ENCODE assay signal across 9 cellular contexts in genomic region chr14:70698288-70698687, GRCh38. TPM values are rescaled to one million over a fixed set of nuclear protein-coding genes. Genes with fewer than 3 reads are reported as not detected.
A peak's percentile ranks its signal among the peaks of the same experiment; 100 is the strongest.
DNase-seq lines count a peak whose midpoint lies in the region; ATAC-seq, FAIRE-seq and TF ChIP-seq lines count a peak whose summit lies in the region.
"Had no signal": no experiment of that assay in that cellular context is flagged by ENCODE, and none has a peak within 500 bp of the region (broad histone marks: within the 10 kb centered on the region; RNA-seq: fewer than 3 reads in every experiment).

No MANE protein-coding gene starts in this region.

- no peaks in the 10 kb centered on the region; the same call in 2 of the 3 replicates for H3K36me3 Mint-ChIP-seq in GM23338 (ENCODE audit: low read depth)

- H3K79me2 ChIP-seq in GM23338 (replicated peaks; ENCODE audit: insufficient read depth), result no peaks in the 10 kb centered on the region

- TF ChIP-seq CTCF in GM23338 (conservative IDR thresholded peaks at IDR 0.05; ENCODE audit: low read depth in 2 of 2), result no peak
- no peak for TF ChIP-seq CTCF in RWPE2 (IDR thresholded peaks at IDR 0.05; ENCODE audit: poor library complexity, severe bottlenecking)
- TF ChIP-seq CTCF in fibroblast of the aortic adventitia (IDR thresholded peaks at IDR 0.05; ENCODE audit: insufficient read depth, low read length), result no peak
- TF ChIP-seq CTCF in pancreas (IDR thresholded peaks at IDR 0.05), result no peak

- H2AFZ ChIP-seq in GM23338, result peak overlapping the region; percentile 83

- H3K4me1 Mint-ChIP-seq in GM23338, result peaks cover 18% of the 10 kb centered on the region

- FAIRE-seq in pancreas (lab: Jason Lieb, UNC), result no peak

- H3K9me2 ChIP-seq in GM23338 (ENCODE audit: insufficient read depth), result 0 out of 2 replicates have a peak, but pooled peaks cover 6% of the 10 kb centered on the region

- H3K4me3 ChIP-seq in GM23338 (no peak overlapping the region), RWPE2 (ENCODE audit: severe bottlenecking) (no peak overlapping the region), fibroblast of the aortic adventitia (ENCODE audit: low read depth, low read length) (no peak overlapping the region), pancreas (no peak overlapping the region)

- H3K4me3 Mint-ChIP-seq in GM23338, result no peak overlapping the region

- no peaks in the 10 kb centered on the region for H3K36me3 ChIP-seq in GM23338 (ENCODE audit: insufficient read depth)
- H3K36me3 ChIP-seq in RWPE2 (ENCODE audit: low read depth), result no peaks in the 10 kb centered on the region
- H3K36me3 ChIP-seq in pancreas, result no peaks in the 10 kb centered on the region

- no peak overlapping the region for H3K27ac Mint-ChIP-seq in GM23338

- intact Hi-C loops in pancreas (cut with DNase I), result no loop called here

- H3F3A ChIP-seq in GM23338 (replicated peaks; ENCODE audit: low read depth), result no peaks in the 10 kb centered on the region

- H4K20me1 ChIP-seq in GM23338 (replicated peaks; ENCODE audit: insufficient read depth), result no peaks in the 10 kb centered on the region

- ATAC-seq in GM23338 (no peak), RWPE2 (ENCODE audit: low read depth) (peak; percentile 82), pancreas (peak in 3 of 4 donors; percentile 47 to 90 (median 90)), HG02798 (IDR thresholded peaks at IDR 0.05; ENCODE audit: poor library complexity, unreplicated experiment) (no peak), GM18511 (IDR thresholded peaks at IDR 0.05; ENCODE audit: unreplicated experiment) (no peak)
- ATAC-seq: Panc1 had no signal

- H3K27me3 Mint-ChIP-seq in GM23338 (ENCODE audit: insufficient read depth, low read depth, poor library complexity), result no peaks in the 10 kb centered on the region

- no peak for DNase-seq in GM23338 (ENCODE audit: low spot score)
- no peak for DNase-seq in RWPE2 (ENCODE audit: low spot score)
- peak; percentile 50 for DNase-seq in fibroblast of the aortic adventitia (ENCODE audit: low read depth)
- DNase-seq in pancreas, result peak in 2 of 6 donors; percentile 16 to 33
- DNase-seq in DMS 273 (lab: John Stamatoyannopoulos, UW; ENCODE audit: unreplicated experiment), result no peak
- no peak for DNase-seq in NCI-H524 treated with DMSO at 0.1 percent for 48 hours (lab: John Stamatoyannopoulos, UW)

- H3K4me2 ChIP-seq in GM23338, result no peak overlapping the region

- no peaks in the 10 kb centered on the region for H3K27me3 ChIP-seq in GM23338 (ENCODE audit: insufficient read depth)
- H3K27me3 ChIP-seq in RWPE2 (ENCODE audit: insufficient read depth, poor library complexity, severe bottlenecking), result no peaks in the 10 kb centered on the region
- H3K27me3 ChIP-seq in pancreas, result no peaks in the 10 kb centered on the region

- 65 to 74% methylated on average over 3 of the region's 3 CpGs for WGBS in pancreas, 2 donors

- H3K27ac ChIP-seq in GM23338 (ENCODE audit: low read depth) (no peak overlapping the region), RWPE2 (ENCODE audit: poor library complexity, severe bottlenecking) (peak overlapping the region; percentile 64), pancreas (no peak overlapping the region)

- H3K4me1 ChIP-seq in GM23338 (ENCODE audit: insufficient read depth) (peaks cover 4% of the 10 kb centered on the region; the same call in 1 of the 2 replicates), RWPE2 (ENCODE audit: insufficient read depth, poor library complexity, severe bottlenecking) (peaks cover 17% of the 10 kb centered on the region), pancreas (no peaks in the 10 kb centered on the region)

- H3K9me3 Mint-ChIP-seq in GM23338, result no peaks in the 10 kb centered on the region; the same call in 2 of the 3 replicates

- H3K9me3 ChIP-seq in RWPE2 (ENCODE audit: severe bottlenecking) (no peaks in the 10 kb centered on the region), pancreas (no peaks in the 10 kb centered on the region)

TF ChIP-seq in GM23338, 12 proteins besides CTCF, POLR2A, EP300 and RAD21 (continues in another document):
- TF ChIP-seq, protein P1, sequence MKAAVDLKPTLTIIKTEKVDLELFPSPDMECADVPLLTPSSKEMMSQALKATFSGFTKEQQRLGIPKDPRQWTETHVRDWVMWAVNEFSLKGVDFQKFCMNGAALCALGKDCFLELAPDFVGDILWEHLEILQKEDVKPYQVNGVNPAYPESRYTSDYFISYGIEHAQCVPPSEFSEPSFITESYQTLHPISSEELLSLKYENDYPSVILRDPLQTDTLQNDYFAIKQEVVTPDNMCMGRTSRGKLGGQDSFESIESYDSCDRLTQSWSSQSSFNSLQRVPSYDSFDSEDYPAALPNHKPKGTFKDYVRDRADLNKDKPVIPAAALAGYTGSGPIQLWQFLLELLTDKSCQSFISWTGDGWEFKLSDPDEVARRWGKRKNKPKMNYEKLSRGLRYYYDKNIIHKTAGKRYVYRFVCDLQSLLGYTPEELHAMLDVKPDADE (IDR thresholded peaks at IDR 0.05), result no peak
- TF ChIP-seq EZH2 (IDR thresholded peaks at IDR 0.05; ENCODE audit: low read depth, unreplicated experiment) (no peak), ZNF114 (CRISPR knock-in tag; IDR thresholded peaks at IDR 0.05) (no peak), JUNB (IDR thresholded peaks at IDR 0.05; ENCODE audit: unreplicated experiment) (no peak), STAT1 (IDR thresholded peaks at IDR 0.05; ENCODE audit: unreplicated experiment) (no peak)
- TF ChIP-seq, protein P2, sequence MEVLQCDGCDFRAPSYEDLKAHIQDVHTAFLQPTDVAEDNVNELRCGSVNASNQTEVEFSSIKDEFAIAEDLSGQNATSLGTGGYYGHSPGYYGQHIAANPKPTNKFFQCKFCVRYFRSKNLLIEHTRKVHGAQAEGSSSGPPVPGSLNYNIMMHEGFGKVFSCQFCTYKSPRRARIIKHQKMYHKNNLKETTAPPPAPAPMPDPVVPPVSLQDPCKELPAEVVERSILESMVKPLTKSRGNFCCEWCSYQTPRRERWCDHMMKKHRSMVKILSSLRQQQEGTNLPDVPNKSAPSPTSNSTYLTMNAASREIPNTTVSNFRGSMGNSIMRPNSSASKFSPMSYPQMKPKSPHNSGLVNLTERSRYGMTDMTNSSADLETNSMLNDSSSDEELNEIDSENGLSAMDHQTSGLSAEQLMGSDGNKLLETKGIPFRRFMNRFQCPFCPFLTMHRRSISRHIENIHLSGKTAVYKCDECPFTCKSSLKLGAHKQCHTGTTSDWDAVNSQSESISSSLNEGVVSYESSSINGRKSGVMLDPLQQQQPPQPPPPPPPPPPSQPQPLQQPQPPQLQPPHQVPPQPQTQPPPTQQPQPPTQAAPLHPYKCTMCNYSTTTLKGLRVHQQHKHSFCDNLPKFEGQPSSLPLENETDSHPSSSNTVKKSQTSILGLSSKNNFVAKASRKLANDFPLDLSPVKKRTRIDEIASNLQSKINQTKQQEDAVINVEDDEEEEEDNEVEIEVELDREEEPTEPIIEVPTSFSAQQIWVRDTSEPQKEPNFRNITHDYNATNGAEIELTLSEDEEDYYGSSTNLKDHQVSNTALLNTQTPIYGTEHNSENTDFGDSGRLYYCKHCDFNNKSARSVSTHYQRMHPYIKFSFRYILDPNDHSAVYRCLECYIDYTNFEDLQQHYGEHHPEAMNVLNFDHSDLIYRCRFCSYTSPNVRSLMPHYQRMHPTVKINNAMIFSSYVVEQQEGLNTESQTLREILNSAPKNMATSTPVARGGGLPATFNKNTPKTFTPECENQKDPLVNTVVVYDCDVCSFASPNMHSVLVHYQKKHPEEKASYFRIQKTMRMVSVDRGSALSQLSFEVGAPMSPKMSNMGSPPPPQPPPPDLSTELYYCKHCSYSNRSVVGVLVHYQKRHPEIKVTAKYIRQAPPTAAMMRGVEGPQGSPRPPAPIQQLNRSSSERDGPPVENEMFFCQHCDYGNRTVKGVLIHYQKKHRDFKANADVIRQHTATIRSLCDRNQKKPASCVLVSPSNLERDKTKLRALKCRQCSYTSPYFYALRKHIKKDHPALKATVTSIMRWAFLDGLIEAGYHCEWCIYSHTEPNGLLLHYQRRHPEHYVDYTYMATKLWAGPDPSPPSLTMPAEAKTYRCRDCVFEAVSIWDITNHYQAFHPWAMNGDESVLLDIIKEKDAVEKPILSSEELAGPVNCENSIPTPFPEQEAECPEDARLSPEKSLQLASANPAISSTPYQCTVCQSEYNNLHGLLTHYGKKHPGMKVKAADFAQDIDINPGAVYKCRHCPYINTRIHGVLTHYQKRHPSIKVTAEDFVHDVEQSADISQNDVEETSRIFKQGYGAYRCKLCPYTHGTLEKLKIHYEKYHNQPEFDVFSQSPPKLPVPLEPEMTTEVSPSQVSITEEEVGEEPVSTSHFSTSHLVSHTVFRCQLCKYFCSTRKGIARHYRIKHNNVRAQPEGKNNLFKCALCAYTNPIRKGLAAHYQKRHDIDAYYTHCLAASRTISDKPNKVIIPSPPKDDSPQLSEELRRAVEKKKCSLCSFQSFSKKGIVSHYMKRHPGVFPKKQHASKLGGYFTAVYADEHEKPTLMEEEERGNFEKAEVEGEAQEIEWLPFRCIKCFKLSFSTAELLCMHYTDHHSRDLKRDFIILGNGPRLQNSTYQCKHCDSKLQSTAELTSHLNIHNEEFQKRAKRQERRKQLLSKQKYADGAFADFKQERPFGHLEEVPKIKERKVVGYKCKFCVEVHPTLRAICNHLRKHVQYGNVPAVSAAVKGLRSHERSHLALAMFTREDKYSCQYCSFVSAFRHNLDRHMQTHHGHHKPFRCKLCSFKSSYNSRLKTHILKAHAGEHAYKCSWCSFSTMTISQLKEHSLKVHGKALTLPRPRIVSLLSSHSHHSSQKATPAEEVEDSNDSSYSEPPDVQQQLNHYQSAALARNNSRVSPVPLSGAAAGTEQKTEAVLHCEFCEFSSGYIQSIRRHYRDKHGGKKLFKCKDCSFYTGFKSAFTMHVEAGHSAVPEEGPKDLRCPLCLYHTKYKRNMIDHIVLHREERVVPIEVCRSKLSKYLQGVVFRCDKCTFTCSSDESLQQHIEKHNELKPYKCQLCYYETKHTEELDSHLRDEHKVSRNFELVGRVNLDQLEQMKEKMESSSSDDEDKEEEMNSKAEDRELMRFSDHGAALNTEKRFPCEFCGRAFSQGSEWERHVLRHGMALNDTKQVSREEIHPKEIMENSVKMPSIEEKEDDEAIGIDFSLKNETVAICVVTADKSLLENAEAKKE (CRISPR knock-in tag; IDR thresholded peaks at IDR 0.05), result no peak

RNA-seq across cellular contexts. Expression of gene TTC9, which starts 56.6 kb away (rescaled TPM):
- total RNA-seq in GM23338 (2014; rRNA removed; shearing (Covaris generic)), result 29.2 and 34.2 TPM in 2 replicates
- 9.9 and 10.3 TPM in 2 replicates for polyA plus RNA-seq in GM23338 (2016; fragmentation: Nextera tagmentation; extraction: Ambion mirVana)
- 0.16 and 0.45 TPM in 2 replicates for total RNA-seq in fibroblast of the aortic adventitia (ENCODE audit: low replicate concordance)
- 1 to 10 TPM in 3 of 6 donors, under 1 TPM in 3; 0.59 to 4.0 (median 1.00) TPM for total RNA-seq in pancreas
- polyA plus RNA-seq in pancreas, result under 1 TPM; 0.84 to 0.96 TPM

Comparison
In these comparisons a context has a peak if more than half of its experiments do, and no peak if none do; other contexts are left out.
1. ATAC-seq: peak in RWPE2 (single experiment) and pancreas (3 of 4); none in GM23338 (single experiment), HG02798 (single experiment) and GM18511 (single experiment).